In genomic region chr3:108412351-108412750, GRCh38 we compare ENCODE assay signal across 18 cellular contexts.
"Had no signal": no experiment of that assay in that cellular context is flagged by ENCODE, and none has a peak within 500 bp of the region (broad histone marks: within the 10 kb centered on the region; RNA-seq: fewer than 3 reads in every experiment).

No MANE protein-coding gene starts in this region.

- H3K36me3 ChIP-seq: colonic mucosa, gastroesophageal sphincter, heart left ventricle, left ventricle myocardium inferior, right atrium auricular region, upper lobe of left lung had no signal

- ATAC-seq: activated CD4-positive, alpha-beta T cell treated with anti-CD3 and anti-CD28 coated beads for 36 hours; gastroesophageal sphincter; heart left ventricle; stimulated activated effector memory CD8-positive, alpha-beta T cell treated with anti-CD3 and anti-CD28 coated beads, Interleukin-12 subunit alpha, Interleukin-12 subunit beta, amount 100 ng/mL, for 72 hours had no signal

- H3K27ac ChIP-seq: colonic mucosa, gastroesophageal sphincter, heart left ventricle, left ventricle myocardium inferior, right atrium auricular region, testis had no signal

- H3K9me3 ChIP-seq: colonic mucosa, gastroesophageal sphincter, heart left ventricle, left ventricle myocardium inferior, right atrium auricular region, testis, upper lobe of left lung had no signal

- H3K27me3 ChIP-seq: colonic mucosa, gastroesophageal sphincter, heart left ventricle, right atrium auricular region, testis, upper lobe of left lung had no signal

- H3K36me3 Mint-ChIP-seq: activated naive CD8-positive, alpha-beta T cell treated with anti-CD3 and anti-CD28 coated beads, Interleukin-2, amount 10 ng/mL, durations not matched to agents 7 days and 5 days; stimulated activated effector memory CD8-positive, alpha-beta T cell treated with anti-CD3 and anti-CD28 coated beads, Interleukin-12 subunit alpha, Interleukin-12 subunit beta, amount 100 ng/mL, for 72 hours had no signal

- H3K27me3 Mint-ChIP-seq: progenitor cell of endocrine pancreas had no signal

- H3K4me3 Mint-ChIP-seq: activated CD4-positive, alpha-beta T cell treated with anti-CD3 and anti-CD28 coated beads for 36 hours; activated naive CD8-positive, alpha-beta T cell treated with anti-CD3 and anti-CD28 coated beads, Interleukin-2, amount 10 ng/mL, durations not matched to agents 7 days and 5 days; endodermal cell; stimulated activated effector memory CD8-positive, alpha-beta T cell treated with anti-CD3 and anti-CD28 coated beads, Interleukin-12 subunit alpha, Interleukin-12 subunit beta, amount 100 ng/mL, for 72 hours had no signal

- H3K4me1 ChIP-seq: colonic mucosa, gastroesophageal sphincter, heart left ventricle, left ventricle myocardium inferior, right atrium auricular region had no signal

- H3K4me3 ChIP-seq: colonic mucosa, gastroesophageal sphincter, heart left ventricle, left ventricle myocardium inferior, right atrium auricular region, testis, upper lobe of left lung had no signal

- H3K4me1 Mint-ChIP-seq: activated naive CD8-positive, alpha-beta T cell treated with anti-CD3 and anti-CD28 coated beads, Interleukin-2, amount 10 ng/mL, durations not matched to agents 7 days and 5 days; endodermal cell had no signal

- H3K9me3 Mint-ChIP-seq: activated naive CD8-positive, alpha-beta T cell treated with anti-CD3 and anti-CD28 coated beads, Interleukin-2, amount 10 ng/mL, durations not matched to agents 7 days and 5 days; endodermal cell; stimulated activated effector memory CD8-positive, alpha-beta T cell treated with anti-CD3 and anti-CD28 coated beads, Interleukin-12 subunit alpha, Interleukin-12 subunit beta, amount 100 ng/mL, for 72 hours had no signal

- H3K27ac Mint-ChIP-seq: activated CD4-positive, alpha-beta T cell treated with anti-CD3 and anti-CD28 coated beads for 36 hours; activated naive CD8-positive, alpha-beta T cell treated with anti-CD3 and anti-CD28 coated beads, Interleukin-2, amount 10 ng/mL, durations not matched to agents 7 days and 5 days; endodermal cell; progenitor cell of endocrine pancreas; stimulated activated effector memory CD8-positive, alpha-beta T cell treated with anti-CD3 and anti-CD28 coated beads, Interleukin-12 subunit alpha, Interleukin-12 subunit beta, amount 100 ng/mL, for 72 hours had no signal

- DNase-seq: activated CD4-positive, alpha-beta T cell treated with anti-CD3 and anti-CD28 coated beads for 36 hours; activated CD4-positive, alpha-beta T cell treated with anti-CD3 and anti-CD28 coated beads, Interleukin-2, amount 50 U/mL, for 48 hours; activated naive CD4-positive, alpha-beta T cell treated with Interleukin-2 at 50 U/mL for 16 hours; activated naive CD8-positive, alpha-beta T cell treated with anti-CD3 and anti-CD28 coated beads, Interleukin-2, amount 10 ng/mL, durations not matched to agents 7 days and 5 days; amygdala; central memory CD4-positive, alpha-beta T cell; colonic mucosa; endodermal cell; erythroblast; heart left ventricle; left ventricle myocardium inferior; stimulated activated CD4-positive, alpha-beta T cell treated with anti-CD3 and anti-CD28 coated beads, Interleukin-2, amount 100 ng/mL, for 24 hours; testis; upper lobe of left lung had no signal
